8 cellular contexts compared by ENCODE assay signal in genomic region chr4:85127653-85128052, GRCh38.
DNase-seq lines count a peak whose midpoint lies in the region; ATAC-seq and TF ChIP-seq lines count a peak whose summit lies in the region.

No MANE protein-coding gene starts in this region.

- DNase-seq in BJ (ENCODE audit: low read depth) (no peak), NCI-H69 (lab: John Stamatoyannopoulos, UW) (peak; percentile 11), epithelial cell of proximal tubule (ENCODE audit: low read depth) (no peak), psoas muscle (no peak), Peyer's patch (no peak)
- DNase-seq in activated CD4-positive, alpha-beta T cell treated with anti-CD3 and anti-CD28 coated beads, Interleukin-2, amount 50 U/mL, for 48 hours = no peak

- no peaks in the 10 kb centered on the region for H3K27me3 ChIP-seq in BJ (ENCODE audit: control insufficient read depth, insufficient read depth, low read length)
- no peaks in the 10 kb centered on the region for H3K27me3 ChIP-seq in psoas muscle (ENCODE audit: insufficient read depth in 3 of 3, low read length in 2 of 3)
- no peaks in the 10 kb centered on the region for H3K27me3 ChIP-seq in Peyer's patch

- ATAC-seq in GM18858 (IDR thresholded peaks at IDR 0.05; ENCODE audit: unreplicated experiment) (peak; percentile 93), HG02885 (IDR thresholded peaks at IDR 0.05; ENCODE audit: poor library complexity, unreplicated experiment) (peak; percentile 99), psoas muscle (no peak)

- H3K4me3 ChIP-seq in BJ (ENCODE audit: low read depth, low read length) = no peak overlapping the region
- H3K4me3 ChIP-seq in epithelial cell of proximal tubule (ENCODE audit: low read depth, low read length) = no peak overlapping the region
- no peak overlapping the region for H3K4me3 ChIP-seq in psoas muscle
- H3K4me3 ChIP-seq in Peyer's patch = no peak overlapping the region

- CTCF ChIA-PET in BJ (lab: Yijun Ruan, JAX) = interaction anchor here (1.1 to 1.6 kb wide), 3 partner anchors 13 to 38 kb away, joined by 4 to 5 read pairs (median 4); no protein-coding TSS in a partner anchor

- H3K4me1 ChIP-seq in psoas muscle (no peaks in the 10 kb centered on the region), Peyer's patch (no peaks in the 10 kb centered on the region)

- POLR2A ChIA-PET in BJ (lab: Charles Lee) = no interaction called here

- H3K27ac ChIP-seq in psoas muscle (no peak overlapping the region), Peyer's patch (no peak overlapping the region)

- TF ChIP-seq CTCF in BJ (IDR thresholded peaks at IDR 0.05; ENCODE audit: insufficient read depth, low read depth, low read length) (peak; percentile 57), epithelial cell of proximal tubule (conservative IDR thresholded peaks at IDR 0.05; ENCODE audit: low read depth, low read length) (peak; percentile 74), psoas muscle (IDR thresholded peaks at IDR 0.05) (peak; percentile 14), Peyer's patch (IDR thresholded peaks at IDR 0.05) (peak in 2 of 6 experiments; percentile 28 to 32)

- H3K36me3 ChIP-seq in BJ (ENCODE audit: control insufficient read depth, insufficient read depth, low read length) (no peaks in the 10 kb centered on the region), psoas muscle (ENCODE audit: insufficient read depth in 1 of 2, low read depth in 1 of 2) (no peaks in the 10 kb centered on the region), Peyer's patch (no peaks in the 10 kb centered on the region)

- intact Hi-C loops in psoas muscle (cut with DNase I) = no loop called here

- H3K9me3 ChIP-seq in psoas muscle (peaks cover 5% of the 10 kb centered on the region), Peyer's patch (no peaks in the 10 kb centered on the region)

- WGBS in psoas muscle, 3 donors = 35 to 43% (median 41%) methylated on average over 10 of the region's 10 CpGs

- TF ChIP-seq POLR2A in Peyer's patch (IDR thresholded peaks at IDR 0.05) = no peak

Comparison
In these comparisons a context has a peak if more than half of its experiments do, and no peak if none do; other contexts are left out.
1. ATAC-seq: peak in GM18858 (single experiment) and HG02885 (single experiment); none in psoas muscle (0 of 4).